ENCODE assay signal across 7 cellular contexts in genomic region chr1:23169219-23169575, GRCh38. TPM values are rescaled to one million over a fixed set of nuclear protein-coding genes. Genes with fewer than 3 reads are reported as not detected.
DNase-seq lines count a peak whose midpoint lies in the region; ATAC-seq and TF ChIP-seq lines count a peak whose summit lies in the region.

No MANE protein-coding gene starts in this region.

- TF ChIP-seq CTCF in HFF-Myc (IDR thresholded peaks at IDR 0.05; ENCODE audit: low read depth, low read length, missing control alignments): no peak

- H3K27ac Mint-ChIP-seq in immature natural killer cell: peak overlapping the region in 5 of 6 donors; percentile 15 to 92 (median 69)
- H3K27ac Mint-ChIP-seq in stimulated activated naive CD8-positive, alpha-beta T cell treated with anti-CD3 and anti-CD28 coated beads, Interleukin-15, amount 100 ng/mL, for 72 hours: peak overlapping the region in 1 of 2 donors; percentile 97

- H3K27me3 ChIP-seq in adipocyte (replicated peaks; ENCODE audit: control insufficient read depth, insufficient read depth, low read length): no peaks in the 10 kb centered on the region

- H3K4me3 Mint-ChIP-seq in immature natural killer cell: peak overlapping the region; percentile 91 to 98 (median 97)
- peak overlapping the region; percentile 99 for H3K4me3 Mint-ChIP-seq in stimulated activated naive CD8-positive, alpha-beta T cell treated with anti-CD3 and anti-CD28 coated beads, Interleukin-15, amount 100 ng/mL, for 72 hours

- H3K9ac ChIP-seq in adipocyte (ENCODE audit: low read length): peak overlapping the region; percentile 93

- no peaks in the 10 kb centered on the region for H3K9me3 Mint-ChIP-seq in immature natural killer cell
- peaks cover 0 to under 1% of the 10 kb centered on the region in 2 donors for H3K9me3 Mint-ChIP-seq in stimulated activated naive CD8-positive, alpha-beta T cell treated with anti-CD3 and anti-CD28 coated beads, Interleukin-15, amount 100 ng/mL, for 72 hours

- H3K9me3 ChIP-seq in adipocyte (ENCODE audit: control insufficient read depth, low read length): no peaks in the 10 kb centered on the region

- no peaks in the 10 kb centered on the region for H3K36me3 ChIP-seq in adipocyte (ENCODE audit: control insufficient read depth, insufficient read depth, low read length, severe bottlenecking)

- peaks cover 2 to 9% (median 8%) of the 10 kb centered on the region in 3 donors for H3K27me3 Mint-ChIP-seq in immature natural killer cell (ENCODE audit: low read depth in 3 of 3)
- no peaks in the 10 kb centered on the region for H3K27me3 Mint-ChIP-seq in stimulated activated naive CD8-positive, alpha-beta T cell treated with anti-CD3 and anti-CD28 coated beads, Interleukin-15, amount 100 ng/mL, for 72 hours

- H3K4me3 ChIP-seq in HFF-Myc (replicated peaks; ENCODE audit: low read depth, low read length) (peak overlapping the region; percentile 74; the same call in 1 of the 2 replicates), adipocyte (ENCODE audit: low read length) (peak overlapping the region; percentile 89)

- H3K4me1 ChIP-seq in adipocyte (ENCODE audit: control insufficient read depth, insufficient read depth, low read length): peaks cover 41% of the 10 kb centered on the region

- peaks cover 0 to 6% (median 0%) of the 10 kb centered on the region in 3 donors for H3K36me3 Mint-ChIP-seq in immature natural killer cell

- no peak for DNase-seq in HFF-Myc (ENCODE audit: extremely low read depth, low read depth)
- no peak for DNase-seq in adipocyte (ENCODE audit: low read depth)
- DNase-seq in immature natural killer cell: no peak
- no peak for DNase-seq in stimulated activated naive CD8-positive, alpha-beta T cell treated with anti-CD3 and anti-CD28 coated beads, Interleukin-15, amount 100 ng/mL, for 72 hours

- ATAC-seq in stimulated activated naive CD8-positive, alpha-beta T cell treated with anti-CD3 and anti-CD28 coated beads, Interleukin-15, amount 100 ng/mL, for 72 hours: no peak
- no peak for ATAC-seq in GM19397 (IDR thresholded peaks at IDR 0.05; ENCODE audit: unreplicated experiment)
- ATAC-seq in HG03135 (IDR thresholded peaks at IDR 0.05; ENCODE audit: unreplicated experiment): no peak
- no peak for ATAC-seq in activated CD4-positive, CD25-positive, alpha-beta regulatory T cell treated with anti-CD3 and anti-CD28 coated beads, Interleukin-2, amount 50 U/mL, for 24 hours

- H3K4me1 Mint-ChIP-seq in immature natural killer cell: peaks cover 25 to 45% of the 10 kb centered on the region in 2 donors
- H3K4me1 Mint-ChIP-seq in stimulated activated naive CD8-positive, alpha-beta T cell treated with anti-CD3 and anti-CD28 coated beads, Interleukin-15, amount 100 ng/mL, for 72 hours: peaks cover 25% of the 10 kb centered on the region

RNA-seq across cellular contexts. Expression of gene LUZP1, which starts 0.5 kb away (rescaled TPM):
- 10 to 100 TPM in 2 of 3 donors, 1 to 10 TPM in 1; 9.8 to 35.5 (median 13.8) TPM for polyA plus RNA-seq in immature natural killer cell

RNA-seq across cellular contexts. Expression of gene HTR1D, which starts 48.1 kb away (rescaled TPM):
- not detected for polyA plus RNA-seq in immature natural killer cell
